In the genomic region with DNA sequence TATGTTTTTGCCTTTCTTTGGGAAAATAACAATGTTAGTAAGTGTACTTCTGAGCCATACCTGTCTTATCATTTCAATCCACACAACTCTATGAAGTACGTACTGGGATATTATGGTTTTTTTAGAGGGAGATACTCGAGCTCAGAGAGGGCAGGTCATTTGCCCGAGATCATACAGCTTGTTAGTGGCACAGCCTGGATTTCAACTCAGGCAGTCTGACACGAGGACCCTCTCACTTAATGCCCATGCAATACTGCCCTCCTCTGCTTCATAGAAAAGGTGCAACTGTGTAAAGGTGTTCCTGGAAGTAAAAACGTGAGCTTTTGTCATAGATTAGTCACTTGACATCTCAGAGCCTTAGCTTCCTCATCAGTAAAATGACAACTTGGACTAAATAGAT, we compare ENCODE assay signal across 9 cellular contexts.
DNase-seq lines count a peak whose midpoint lies in the region; ATAC-seq and TF ChIP-seq lines count a peak whose summit lies in the region.
"Had no signal": no experiment of that assay in that cellular context is flagged by ENCODE, and none has a peak within 500 bp of the region (broad histone marks: within the 10 kb centered on the region; RNA-seq: fewer than 3 reads in every experiment).

No MANE protein-coding gene starts in this region.

- H3K4me1 Mint-ChIP-seq in activated naive CD4-positive, alpha-beta T cell treated with anti-CD3 and anti-CD28 coated beads for 36 hours (ENCODE audit: low read depth), result peaks cover 21% of the 10 kb centered on the region
- peaks cover 18% of the 10 kb centered on the region for H3K4me1 Mint-ChIP-seq in activated CD8-positive, alpha-beta T cell treated with anti-CD3 and anti-CD28 coated beads for 36 hours (ENCODE audit: low read depth)

- no peak overlapping the region for H3K27ac Mint-ChIP-seq in activated naive CD4-positive, alpha-beta T cell treated with anti-CD3 and anti-CD28 coated beads for 36 hours
- H3K27ac Mint-ChIP-seq in activated CD8-positive, alpha-beta T cell treated with anti-CD3 and anti-CD28 coated beads for 36 hours, result no peak overlapping the region
- H3K27ac Mint-ChIP-seq: activated naive CD8-positive, alpha-beta T cell had no signal

- peaks cover 58% of the 10 kb centered on the region for H3K27me3 Mint-ChIP-seq in activated naive CD4-positive, alpha-beta T cell treated with anti-CD3 and anti-CD28 coated beads for 36 hours (ENCODE audit: low read depth)
- H3K27me3 Mint-ChIP-seq in activated CD8-positive, alpha-beta T cell treated with anti-CD3 and anti-CD28 coated beads for 36 hours, result peaks cover 48% of the 10 kb centered on the region

- ATAC-seq in activated CD8-positive, alpha-beta T cell treated with anti-CD3 and anti-CD28 coated beads for 36 hours, result peak; percentile 88
- peak; percentile 42 for ATAC-seq in left lung

- peak; percentile 40 for DNase-seq in activated naive CD4-positive, alpha-beta T cell treated with anti-CD3 and anti-CD28 coated beads for 36 hours
- no peak for DNase-seq in activated naive CD4-positive, alpha-beta T cell treated with Interleukin-2 at 50 U/mL for 16 hours
- DNase-seq in HEK293T (ENCODE audit: extremely low spot score), result peak; percentile 40
- peak; percentile 68 for DNase-seq in NAMALWA (ENCODE audit: low spot score)
- DNase-seq in activated CD8-positive, alpha-beta T cell treated with anti-CD3 and anti-CD28 coated beads for 36 hours, result peak; percentile 27
- DNase-seq in left lung, result no peak
- DNase-seq in ureter (ENCODE audit: low spot score), result no peak
- DNase-seq in effector CD8-positive, alpha-beta T cell (lab: John Stamatoyannopoulos, UW), result no peak

- TF ChIP-seq CTCF in activated CD8-positive, alpha-beta T cell treated with anti-CD3 and anti-CD28 coated beads for 36 hours (IDR thresholded peaks at IDR 0.05), result peak; percentile 45
- TF ChIP-seq CTCF in left lung (IDR thresholded peaks at IDR 0.05), result no peak

- H3K9me3 Mint-ChIP-seq in activated naive CD4-positive, alpha-beta T cell treated with anti-CD3 and anti-CD28 coated beads for 36 hours, result no peaks in the 10 kb centered on the region
- H3K9me3 Mint-ChIP-seq in activated CD8-positive, alpha-beta T cell treated with anti-CD3 and anti-CD28 coated beads for 36 hours, result no peaks in the 10 kb centered on the region

- H3K36me3 Mint-ChIP-seq in activated naive CD4-positive, alpha-beta T cell treated with anti-CD3 and anti-CD28 coated beads for 36 hours (ENCODE audit: low read depth), result no peaks in the 10 kb centered on the region
- H3K36me3 Mint-ChIP-seq in activated CD8-positive, alpha-beta T cell treated with anti-CD3 and anti-CD28 coated beads for 36 hours (ENCODE audit: low read depth), result no peaks in the 10 kb centered on the region

- no peak overlapping the region for H3K4me3 ChIP-seq in left lung

- POLR2A ChIA-PET in HEK293T (lab: Yijun Ruan, JAX), result interaction anchor here (1.0 kb wide), 1 partner anchor 57 kb away, joined by 3 read pairs; no protein-coding TSS in a partner anchor
- POLR2A ChIA-PET in activated CD8-positive, alpha-beta T cell treated with anti-CD3 and anti-CD28 coated beads for 36 hours (lab: Charles Lee), result interaction anchor here (0.7 kb wide), 1 partner anchor 212 kb away, joined by 3 read pairs; no protein-coding TSS in a partner anchor

- H3K27me3 ChIP-seq in left lung, result peaks cover 22 to 85% of the 10 kb centered on the region in 2 donors

- H3K9me3 ChIP-seq in left lung, result no peaks in the 10 kb centered on the region

- H3K36me3 ChIP-seq in left lung, result no peaks in the 10 kb centered on the region

- CTCF ChIA-PET in activated naive CD4-positive, alpha-beta T cell treated with anti-CD3 and anti-CD28 coated beads for 36 hours (lab: Charles Lee), result interaction anchor here (0.6 to 1.3 kb wide), 12 partner anchors 12 to 329 kb away, joined by 3 to 7 read pairs (median 3); no protein-coding TSS in a partner anchor
- CTCF ChIA-PET in HEK293T (lab: Yijun Ruan, JAX), result interaction anchor here (0.5 to 1.9 kb wide), 15 partner anchors 10 to 1455 kb away, joined by 3 to 7 read pairs (median 4); a partner anchor contains a TSS
- CTCF ChIA-PET in activated CD8-positive, alpha-beta T cell treated with anti-CD3 and anti-CD28 coated beads for 36 hours (lab: Charles Lee), result interaction anchor here (0.6 to 2.0 kb wide), 14 partner anchors 10 to 659 kb away, joined by 3 to 8 read pairs (median 3); no protein-coding TSS in a partner anchor

- H3K4me3 Mint-ChIP-seq in activated naive CD4-positive, alpha-beta T cell treated with anti-CD3 and anti-CD28 coated beads for 36 hours, result no peak overlapping the region
- H3K4me3 Mint-ChIP-seq in activated CD8-positive, alpha-beta T cell treated with anti-CD3 and anti-CD28 coated beads for 36 hours, result no peak overlapping the region

- no peak overlapping the region for H3K27ac ChIP-seq in left lung

- H3K4me1 ChIP-seq in left lung, result peaks cover 4 to 15% of the 10 kb centered on the region in 2 donors

- intact Hi-C loops in activated naive CD4-positive, alpha-beta T cell treated with anti-CD3 and anti-CD28 coated beads for 36 hours (cut with micrococcal nuclease), result loop anchor here (1.0 to 5.0 kb wide), 9 partner anchors 57 to 743 kb away; no protein-coding TSS in a partner anchor
- intact Hi-C loops in activated CD8-positive, alpha-beta T cell treated with anti-CD3 and anti-CD28 coated beads for 36 hours (cut with micrococcal nuclease), result no loop called here
- intact Hi-C loops in left lung (cut with DNase I), result no loop called here

TF ChIP-seq in HEK293T, 16 proteins besides CTCF, POLR2A, EP300 and RAD21:
- TF ChIP-seq FOXA1 (IDR thresholded peaks at IDR 0.05) (no peak), HDGF (IDR thresholded peaks at IDR 0.05; ENCODE audit: borderline replicate concordance) (no peak), LEF1 (IDR thresholded peaks at IDR 0.05; ENCODE audit: borderline replicate concordance) (no peak), NFRKB (IDR thresholded peaks at IDR 0.05) (no peak), SUZ12 (IDR thresholded peaks at IDR 0.05) (no peak), FOXK2 (IDR thresholded peaks at IDR 0.05) (no peak), SP1 (IDR thresholded peaks at IDR 0.05) (no peak)
- TF ChIP-seq, protein P1, sequence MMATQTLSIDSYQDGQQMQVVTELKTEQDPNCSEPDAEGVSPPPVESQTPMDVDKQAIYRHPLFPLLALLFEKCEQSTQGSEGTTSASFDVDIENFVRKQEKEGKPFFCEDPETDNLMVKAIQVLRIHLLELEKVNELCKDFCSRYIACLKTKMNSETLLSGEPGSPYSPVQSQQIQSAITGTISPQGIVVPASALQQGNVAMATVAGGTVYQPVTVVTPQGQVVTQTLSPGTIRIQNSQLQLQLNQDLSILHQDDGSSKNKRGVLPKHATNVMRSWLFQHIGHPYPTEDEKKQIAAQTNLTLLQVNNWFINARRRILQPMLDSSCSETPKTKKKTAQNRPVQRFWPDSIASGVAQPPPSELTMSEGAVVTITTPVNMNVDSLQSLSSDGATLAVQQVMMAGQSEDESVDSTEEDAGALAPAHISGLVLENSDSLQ (IDR thresholded peaks at IDR 0.05), result no peak

Comparison
In these comparisons a context has a peak if more than half of its experiments do, and no peak if none do; other contexts are left out.
1. DNase-seq: peak in activated naive CD4-positive, alpha-beta T cell treated with anti-CD3 and anti-CD28 coated beads for 36 hours (single experiment), HEK293T (single experiment), NAMALWA (single experiment) and activated CD8-positive, alpha-beta T cell treated with anti-CD3 and anti-CD28 coated beads for 36 hours (single experiment); none in activated naive CD4-positive, alpha-beta T cell treated with Interleukin-2 at 50 U/mL for 16 hours (single experiment), left lung (0 of 2), ureter (single experiment) and effector CD8-positive, alpha-beta T cell (single experiment).